8 cellular contexts compared by ENCODE assay signal in genomic region chr6:125789167-125789566, GRCh38. TPM values are rescaled to one million over a fixed set of nuclear protein-coding genes. Genes with fewer than 3 reads are reported as not detected.
DNase-seq lines count a peak whose midpoint lies in the region; ATAC-seq, FAIRE-seq and TF ChIP-seq lines count a peak whose summit lies in the region.

No MANE protein-coding gene starts in this region.

- peak overlapping the region; percentile 87 for H3K4me2 ChIP-seq in HepG2 (ENCODE audit: low read depth, low read length)

- TF ChIP-seq POLR2A in HepG2 (IDR thresholded peaks at IDR 0.05; ENCODE audit: insufficient read depth in 1 of 2, low read depth in 2 of 2, low read length in 2 of 2), result no peak

- H3K9me3 Mint-ChIP-seq in activated naive CD8-positive, alpha-beta T cell treated with anti-CD3 and anti-CD28 coated beads for 36 hours, result no peaks in the 10 kb centered on the region

- BruUV-seq in HepG2 (replicated peaks; lab: Mats Ljungman, UMichigan), result no TSS peak

- POLR2A ChIA-PET in HepG2 (lab: Yijun Ruan, JAX), result interaction anchor here (0.9 to 4.0 kb wide), 10 partner anchors 8 to 1478 kb away, joined by 3 to 107 read pairs (median 10); partner anchors contain the start of genes HDDC2, HINT3, RNF146 and TRMT11

- peak overlapping the region; percentile 88 for H3K27ac ChIP-seq in HepG2 (ENCODE audit: extremely low read length, insufficient read depth, low read length)
- H3K27ac ChIP-seq in temporal lobe (ENCODE audit: low read depth, low read length), result peak overlapping the region; percentile 99

- no peak for TF ChIP-seq RAD21 in HepG2 (CRISPR knock-in tag; IDR thresholded peaks at IDR 0.05)

- H3K4me3 Mint-ChIP-seq in activated naive CD8-positive, alpha-beta T cell treated with anti-CD3 and anti-CD28 coated beads for 36 hours, result peak overlapping the region; percentile 83

- TF ChIP-seq CTCF in HepG2 (CRISPR knock-in tag; IDR thresholded peaks at IDR 0.05), result no peak

- H3K4me1 ChIP-seq in HepG2 (ENCODE audit: insufficient read depth, low read length), result peaks cover 37% of the 10 kb centered on the region

- peak overlapping the region; percentile 83; the same call in 1 of the 2 replicates for H3K9ac ChIP-seq in HepG2 (ENCODE audit: insufficient read depth, low read depth, low read length)

- peak overlapping the region; percentile 90 to 97 (median 94); a peak in 4 of 6 replicates for H3K4me3 ChIP-seq in HepG2 (replicated peaks in 1 of 3; ENCODE audit: insufficient read depth in 1 of 3, low read depth in 2 of 3, low read length in 3 of 3)

- H3K79me2 ChIP-seq in HepG2 (ENCODE audit: insufficient read depth, low read length), result peaks cover 25% of the 10 kb centered on the region

- 88% methylated on average over 1 of the region's 1 CpG for WGBS in HepG2 (ENCODE audit: low lambda C conversion rate)

- CTCF ChIA-PET in HepG2 (lab: Yijun Ruan, JAX; ENCODE audit: low intra/inter-chr PET ratio, low total read pairs), result no interaction called here

- intact Hi-C loops in HepG2 (cut with micrococcal nuclease; ENCODE audit: unreplicated experiment), result loop anchor here (1.0 kb wide), 1 partner anchor 9 kb away; no protein-coding TSS in a partner anchor

- no peaks in the 10 kb centered on the region for H3K36me3 ChIP-seq in HepG2 (replicated peaks in 1 of 2; ENCODE audit: control insufficient read depth in 1 of 2, insufficient read depth in 2 of 2, low read length in 2 of 2)

- no peak for TF ChIP-seq EP300 in HepG2 (IDR thresholded peaks at IDR 0.05; ENCODE audit: low read depth in 2 of 2, low read length in 2 of 2)
- no peak for TF ChIP-seq EP300 in HepG2 (CRISPR knock-in tag; IDR thresholded peaks at IDR 0.05; ENCODE audit: borderline replicate concordance)

- DNase-seq in NCI-H2227 treated with DMSO at 0.1 percent for 48 hours (lab: John Stamatoyannopoulos, UW) (peak; percentile 32), NCI-H2227 (lab: John Stamatoyannopoulos, UW; ENCODE audit: unreplicated experiment) (no peak), HepG2 (ENCODE audit: low spot score) (no peak), activated gamma-delta T cell (lab: John Stamatoyannopoulos, UW) (no peak), NCI-H526 (lab: John Stamatoyannopoulos, UW) (no peak)
- DNase-seq in activated naive CD8-positive, alpha-beta T cell treated with anti-CD3 and anti-CD28 coated beads for 36 hours, result no peak
- DNase-seq in stimulated activated CD4-positive, alpha-beta T cell treated with anti-CD3 and anti-CD28 coated beads, Interleukin-4, amount 100 ng/mL, for 1 hour, result no peak

- H3K36me3 Mint-ChIP-seq in activated naive CD8-positive, alpha-beta T cell treated with anti-CD3 and anti-CD28 coated beads for 36 hours, result peaks cover 19% of the 10 kb centered on the region

- in situ Hi-C loops in HepG2 (cut with HindIII; ENCODE audit: extremely low pct_ligation_motif_present, low pct_unique_long_range_greater_than_20kb), result no loop called here

- FAIRE-seq in HepG2 (lab: Jason Lieb, UNC), result no peak

- H3K9me3 ChIP-seq in HepG2 (ENCODE audit: low read length), result no peaks in the 10 kb centered on the region

- no peaks in the 10 kb centered on the region for H3K27me3 Mint-ChIP-seq in activated naive CD8-positive, alpha-beta T cell treated with anti-CD3 and anti-CD28 coated beads for 36 hours

- H4K20me1 ChIP-seq in HepG2 (ENCODE audit: insufficient read depth, low read length), result no peaks in the 10 kb centered on the region

- H2AFZ ChIP-seq in HepG2 (ENCODE audit: low read length), result peak overlapping the region; percentile 89

- H3K27ac Mint-ChIP-seq in activated naive CD8-positive, alpha-beta T cell treated with anti-CD3 and anti-CD28 coated beads for 36 hours, result peak overlapping the region; percentile 97

- no peaks in the 10 kb centered on the region; a peak in 2 of 5 replicates for H3K27me3 ChIP-seq in HepG2 (ENCODE audit: control insufficient read depth in 1 of 2, insufficient read depth in 2 of 2, low read length in 2 of 2)

- peaks cover 40% of the 10 kb centered on the region for H3K4me1 Mint-ChIP-seq in activated naive CD8-positive, alpha-beta T cell treated with anti-CD3 and anti-CD28 coated beads for 36 hours

- ATAC-seq in HepG2, result no peak

TF ChIP-seq in HepG2, 621 proteins besides CTCF, POLR2A, EP300 and RAD21:
- TF ChIP-seq, protein P1, sequence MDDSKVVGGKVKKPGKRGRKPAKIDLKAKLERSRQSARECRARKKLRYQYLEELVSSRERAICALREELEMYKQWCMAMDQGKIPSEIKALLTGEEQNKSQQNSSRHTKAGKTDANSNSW (CRISPR knock-in tag; IDR thresholded peaks at IDR 0.05; ENCODE audit: borderline replicate concordance), result no peak
- 0 out of 2 replicates have a peak, but pooled peaks have one; percentile 1 for TF ChIP-seq ZHX1 (CRISPR knock-in tag; IDR thresholded peaks at IDR 0.05; ENCODE audit: low read depth)

RNA-seq across cellular contexts. Expression of gene NCOA7, which starts 1.6 kb away (rescaled TPM):
- 10 to 100 TPM; 73.7 to 76.4 TPM for total RNA-seq in activated naive CD8-positive, alpha-beta T cell treated with anti-CD3 and anti-CD28 coated beads for 36 hours
- total RNA-seq in HepG2 (2016; rRNA removed; fragmentation: Illumina TruSeq; extraction: Trizol), result 13.6 and 24.3 TPM in 2 replicates
- total RNA-seq in HepG2 (2016; cell fraction: cytosol; rRNA removed; fragmentation: Illumina TruSeq; extraction: Trizol; ENCODE audit: low read depth), result 2.1 and 2.2 TPM in 2 replicates
- total RNA-seq in HepG2 (2016; cell fraction: insoluble cytoplasmic fraction; rRNA removed; fragmentation: Illumina TruSeq; extraction: Trizol), result 14.1 and 25.5 TPM in 2 replicates
- 5.1 and 5.6 TPM in 2 replicates for total RNA-seq in HepG2 (2016; cell fraction: membrane; rRNA removed; fragmentation: Illumina TruSeq; extraction: Trizol)
- 15.2 and 17.1 TPM in 2 replicates for total RNA-seq in HepG2 (2016; cell fraction: nucleus; rRNA removed; fragmentation: Illumina TruSeq; extraction: Trizol)
- 18.7 and 20.8 TPM in 2 replicates for polyA plus RNA-seq in HepG2 (2011; rRNA removed)
- polyA plus RNA-seq in HepG2 (2011; cell fraction: cytosol; rRNA removed), result 14.9 and 15.1 TPM in 2 replicates
- 10.3 and 11.5 TPM in 2 replicates for polyA plus RNA-seq in HepG2 (2011; cell fraction: nucleus; rRNA removed)
- polyA plus RNA-seq in HepG2 (2012), result 12.9 and 15.2 TPM in 2 replicates
- polyA plus RNA-seq in HepG2 (2016; cell fraction: cytosol; fragmentation: Illumina TruSeq; extraction: Trizol; ENCODE audit: low read depth), result 0.77 and 0.88 TPM in 2 replicates
- 18.7 and 19.3 TPM in 2 replicates for polyA plus RNA-seq in HepG2 (2016; cell fraction: insoluble cytoplasmic fraction; fragmentation: Illumina TruSeq; extraction: Trizol; ENCODE audit: low read depth)
- 3.2 and 3.7 TPM in 2 replicates for polyA plus RNA-seq in HepG2 (2016; cell fraction: membrane; fragmentation: Illumina TruSeq; extraction: Trizol; ENCODE audit: low read depth)
- polyA plus RNA-seq in HepG2 (2016; cell fraction: nucleus; fragmentation: Illumina TruSeq; extraction: Trizol; ENCODE audit: insufficient read depth, low read depth), result 21.0 and 23.4 TPM in 2 replicates
- polyA minus RNA-seq in HepG2 (2011; rRNA and poly(A)+ RNA removed; ENCODE audit: low replicate concordance), result 42.4 and 115 TPM in 2 replicates
- 19.9 and 21.1 TPM in 2 replicates for polyA minus RNA-seq in HepG2 (2011; cell fraction: cytosol; rRNA and poly(A)+ RNA removed)
- 29.4 and 39.5 TPM in 2 replicates for polyA minus RNA-seq in HepG2 (2011; cell fraction: nucleus; rRNA and poly(A)+ RNA removed)
- total RNA-seq in temporal lobe, result 29.7 TPM

RNA-seq across cellular contexts. Expression of gene HEY2, which starts 39.7 kb away (rescaled TPM):
- total RNA-seq in activated naive CD8-positive, alpha-beta T cell treated with anti-CD3 and anti-CD28 coated beads for 36 hours, result not detected
- 0.04 TPM in 1 of 2 replicates, not detected in the other for total RNA-seq in HepG2 (2016; rRNA removed; fragmentation: Illumina TruSeq; extraction: Trizol)
- total RNA-seq in HepG2 (2016; cell fraction: cytosol; rRNA removed; fragmentation: Illumina TruSeq; extraction: Trizol; ENCODE audit: low read depth), result not detected in 2 replicates
- total RNA-seq in HepG2 (2016; cell fraction: insoluble cytoplasmic fraction; rRNA removed; fragmentation: Illumina TruSeq; extraction: Trizol), result 0.04 and 0.07 TPM in 2 replicates
- total RNA-seq in HepG2 (2016; cell fraction: membrane; rRNA removed; fragmentation: Illumina TruSeq; extraction: Trizol), result 0.07 and 0.09 TPM in 2 replicates
- not detected in 2 replicates for total RNA-seq in HepG2 (2016; cell fraction: nucleus; rRNA removed; fragmentation: Illumina TruSeq; extraction: Trizol)
- polyA plus RNA-seq in HepG2 (2011; rRNA removed), result 0.04 and 0.05 TPM in 2 replicates
- 0.01 and 0.03 TPM in 2 replicates for polyA plus RNA-seq in HepG2 (2011; cell fraction: cytosol; rRNA removed)
- 0.07 TPM in 1 of 2 replicates, not detected in the other for polyA plus RNA-seq in HepG2 (2011; cell fraction: nucleus; rRNA removed)
- not detected in 2 replicates for polyA plus RNA-seq in HepG2 (2012)
- polyA plus RNA-seq in HepG2 (2016; cell fraction: cytosol; fragmentation: Illumina TruSeq; extraction: Trizol; ENCODE audit: low read depth), result 0.05 and 0.09 TPM in 2 replicates
- polyA plus RNA-seq in HepG2 (2016; cell fraction: insoluble cytoplasmic fraction; fragmentation: Illumina TruSeq; extraction: Trizol; ENCODE audit: low read depth), result 0.12 TPM in 1 of 2 replicates, not detected in the other
- polyA plus RNA-seq in HepG2 (2016; cell fraction: membrane; fragmentation: Illumina TruSeq; extraction: Trizol; ENCODE audit: low read depth), result 0.06 TPM in 1 of 2 replicates, not detected in the other
- not detected in 2 replicates for polyA plus RNA-seq in HepG2 (2016; cell fraction: nucleus; fragmentation: Illumina TruSeq; extraction: Trizol; ENCODE audit: insufficient read depth, low read depth)
- 0.37 TPM in 1 of 2 replicates, not detected in the other for polyA minus RNA-seq in HepG2 (2011; rRNA and poly(A)+ RNA removed; ENCODE audit: low replicate concordance)
- polyA minus RNA-seq in HepG2 (2011; cell fraction: cytosol; rRNA and poly(A)+ RNA removed), result not detected in 2 replicates
- not detected in 2 replicates for polyA minus RNA-seq in HepG2 (2011; cell fraction: nucleus; rRNA and poly(A)+ RNA removed)
- 0.98 TPM for total RNA-seq in temporal lobe
